Comparison of ENCODE assay signal across 8 cellular contexts in the genomic region with DNA sequence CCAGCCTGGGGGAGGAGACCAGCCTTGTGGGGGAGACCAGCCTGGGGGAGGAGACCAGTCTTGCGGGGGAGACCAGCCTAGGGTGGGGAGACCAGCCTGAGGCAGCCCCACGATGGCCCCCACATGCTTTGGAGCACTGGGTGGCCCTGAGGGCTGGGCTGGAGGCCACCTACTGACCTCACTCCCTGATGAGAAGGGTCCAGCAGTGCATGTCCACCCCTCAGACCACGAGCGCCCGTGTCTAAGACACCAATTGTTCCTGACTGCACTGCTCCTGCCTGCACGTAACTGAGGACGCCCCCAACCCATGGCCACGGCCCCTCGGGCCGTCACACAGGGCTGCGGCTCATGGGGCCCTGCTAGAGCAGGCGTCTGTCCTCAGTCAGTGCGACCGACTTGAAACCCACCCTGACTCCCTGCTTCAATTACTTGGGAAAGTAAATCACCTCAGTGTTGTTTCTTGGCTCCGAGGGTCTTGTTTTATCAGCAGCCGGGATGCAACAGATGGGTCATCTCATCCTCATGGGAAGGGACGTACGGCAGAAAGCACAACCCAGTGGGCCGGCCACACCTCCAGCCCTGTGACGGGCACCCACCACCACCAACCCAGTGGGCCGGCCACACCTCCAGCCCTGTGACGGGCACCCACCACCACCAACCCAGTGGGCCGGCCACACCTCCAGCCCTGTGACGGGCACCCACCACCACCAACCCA. TPM values are rescaled to one million over a fixed set of nuclear protein-coding genes. Genes with fewer than 3 reads are reported as not detected.
DNase-seq lines count a peak whose midpoint lies in the region; ATAC-seq and TF ChIP-seq lines count a peak whose summit lies in the region.

A gene (minus strand): TSS at position 550 of the 715 bp plus-strand sequence. CDS start 1,643 bp downstream, outside the sequence.

- intact Hi-C loops in Right ventricle myocardium superior (cut with DNase I), result no loop called here
- intact Hi-C loops in ovary (cut with DNase I), result no loop called here

- H3K79me2 ChIP-seq in DOHH2 (ENCODE audit: control insufficient read depth, low read length), result no peaks in the 10 kb centered on the region

- no peaks in the 10 kb centered on the region for H3K27me3 ChIP-seq in DOHH2 (ENCODE audit: control insufficient read depth, low read length)
- no peaks in the 10 kb centered on the region for H3K27me3 ChIP-seq in ovary
- H3K27me3 ChIP-seq in upper lobe of left lung, result no peaks in the 10 kb centered on the region

- POLR2A ChIA-PET in activated naive CD8-positive, alpha-beta T cell treated with anti-CD3 and anti-CD28 coated beads, Interleukin-2, amount 10 ng/mL, durations not matched to agents 7 days and 5 days (lab: Charles Lee), result no interaction called here

- no peaks in the 10 kb centered on the region for H3K9me2 ChIP-seq in DOHH2 (replicated peaks; ENCODE audit: control insufficient read depth, low read length)

- no peaks in the 10 kb centered on the region for H3K27me3 Mint-ChIP-seq in activated naive CD8-positive, alpha-beta T cell treated with anti-CD3 and anti-CD28 coated beads, Interleukin-2, amount 10 ng/mL, durations not matched to agents 7 days and 5 days

- H3K9me3 Mint-ChIP-seq in activated naive CD8-positive, alpha-beta T cell treated with anti-CD3 and anti-CD28 coated beads, Interleukin-2, amount 10 ng/mL, durations not matched to agents 7 days and 5 days, result no peaks in the 10 kb centered on the region

- DNase-seq in OCI-M1 (lab: John Stamatoyannopoulos, UW) (peak; percentile 43), Right ventricle myocardium superior (peak; percentile 84), ovary (peak; percentile 77 to 86 (median 79)), upper lobe of left lung (peak; percentile 69 to 88), mesenteric fat pad (ENCODE audit: low spot score) (no peak)
- DNase-seq in activated naive CD8-positive, alpha-beta T cell treated with anti-CD3 and anti-CD28 coated beads, Interleukin-2, amount 10 ng/mL, durations not matched to agents 7 days and 5 days, result peak; percentile 57

- peaks cover 8% of the 10 kb centered on the region; the same call in 1 of the 2 replicates for H3F3A ChIP-seq in DOHH2 (ENCODE audit: control insufficient read depth, insufficient read depth)

- ATAC-seq in HG02852 (IDR thresholded peaks at IDR 0.05; ENCODE audit: unreplicated experiment) (peak; percentile 66), Right ventricle myocardium superior (ENCODE audit: poor library complexity) (peak; percentile 80), upper lobe of left lung (ENCODE audit: low FRiP score in 2 of 2) (peak; percentile 64 to 84)
- ATAC-seq in activated naive CD8-positive, alpha-beta T cell treated with anti-CD3 and anti-CD28 coated beads, Interleukin-2, amount 10 ng/mL, durations not matched to agents 7 days and 5 days (ENCODE audit: low read depth), result peak; percentile 45

- peak within 1 kb of the TSS; percentile 100 for H3K4me2 ChIP-seq in DOHH2 (ENCODE audit: low read length)

- no peaks in the 10 kb centered on the region for H4K20me1 ChIP-seq in DOHH2 (ENCODE audit: control insufficient read depth, insufficient read depth, low read depth, low read length)

- H3K4me3 ChIP-seq in DOHH2 (ENCODE audit: low read length) (peak within 1 kb of the TSS; percentile 94), ovary (peak within 1 kb of the TSS; percentile 40), upper lobe of left lung (peak within 1 kb of the TSS; percentile 38 to 82 (median 60))

- 0 to 9% (median 2%) methylated on average over 18 to 21 of the region's 24 CpGs for WGBS in ovary, 3 donors
- WGBS in upper lobe of left lung, 2 donors, result 1 to 59% methylated on average over 8 to 12 of the region's 24 CpGs

- H3K27ac ChIP-seq in DOHH2 (ENCODE audit: low read depth, low read length) (peak within 1 kb of the TSS; percentile 64), ovary (peak within 1 kb of the TSS; percentile 67 to 91), upper lobe of left lung (peak within 1 kb of the TSS in 3 of 4 donors; percentile 76 to 94 (median 90))

- H3K9me3 ChIP-seq in DOHH2 (ENCODE audit: control insufficient read depth, insufficient read depth, low read length) (no peaks in the 10 kb centered on the region), ovary (no peaks in the 10 kb centered on the region), upper lobe of left lung (no peaks in the 10 kb centered on the region)

- H3K36me3 ChIP-seq in DOHH2 (ENCODE audit: control insufficient read depth, low read length) (peaks cover 8% of the 10 kb centered on the region), ovary (no peaks in the 10 kb centered on the region), upper lobe of left lung (no peaks in the 10 kb centered on the region)

- no peaks in the 10 kb centered on the region for H3K36me3 Mint-ChIP-seq in activated naive CD8-positive, alpha-beta T cell treated with anti-CD3 and anti-CD28 coated beads, Interleukin-2, amount 10 ng/mL, durations not matched to agents 7 days and 5 days

- TF ChIP-seq EP300 in ovary (IDR thresholded peaks at IDR 0.05), result no peak
- TF ChIP-seq EP300 in upper lobe of left lung (IDR thresholded peaks at IDR 0.05), result no peak

- TF ChIP-seq POLR2A in ovary (IDR thresholded peaks at IDR 0.05) (no peak), upper lobe of left lung (IDR thresholded peaks at IDR 0.05) (no peak)

- peak within 1 kb of the TSS; percentile 85 for H3K27ac Mint-ChIP-seq in activated naive CD8-positive, alpha-beta T cell treated with anti-CD3 and anti-CD28 coated beads, Interleukin-2, amount 10 ng/mL, durations not matched to agents 7 days and 5 days

- TF ChIP-seq CTCF in DOHH2 (IDR thresholded peaks at IDR 0.05; ENCODE audit: low read depth, low read length, poor library complexity, severe bottlenecking) (no peak), ovary (IDR thresholded peaks at IDR 0.05) (no peak), upper lobe of left lung (IDR thresholded peaks at IDR 0.05) (no peak)

- peak within 1 kb of the TSS; percentile 87 for H3K4me3 Mint-ChIP-seq in activated naive CD8-positive, alpha-beta T cell treated with anti-CD3 and anti-CD28 coated beads, Interleukin-2, amount 10 ng/mL, durations not matched to agents 7 days and 5 days

- H3K4me1 ChIP-seq in DOHH2 (ENCODE audit: control insufficient read depth, low read length), result peaks cover 23% of the 10 kb centered on the region
- H3K4me1 ChIP-seq in ovary (ENCODE audit: insufficient read depth), result peaks cover 7% of the 10 kb centered on the region
- H3K4me1 ChIP-seq in upper lobe of left lung, result peaks cover 0 to 25% (median 10%) of the 10 kb centered on the region in 4 donors

- H3K4me1 Mint-ChIP-seq in activated naive CD8-positive, alpha-beta T cell treated with anti-CD3 and anti-CD28 coated beads, Interleukin-2, amount 10 ng/mL, durations not matched to agents 7 days and 5 days, result peaks cover 12% of the 10 kb centered on the region

RNA-seq across cellular contexts. Expression of the gene that starts here (rescaled TPM):
- 1 to 10 TPM; 7.6 to 8.9 TPM for total RNA-seq in activated naive CD8-positive, alpha-beta T cell treated with anti-CD3 and anti-CD28 coated beads, Interleukin-2, amount 10 ng/mL, durations not matched to agents 7 days and 5 days
- 6.3 TPM for total RNA-seq in Right ventricle myocardium superior
- total RNA-seq in ovary, result 10 to 100 TPM in 5 of 7 donors, 1 to 10 TPM in 2; 7.2 to 21.1 (median 14.9) TPM
- polyA plus RNA-seq in ovary, result 10 to 100 TPM in 1 of 2 donors, 1 to 10 TPM in 1; 2.8 to 21.3 TPM
- 10 to 100 TPM in 3 of 6 donors, 1 to 10 TPM in 2, under 1 TPM in 1; 0.91 to 22.0 (median 7.2) TPM for total RNA-seq in upper lobe of left lung
- 5.9 TPM for total RNA-seq in mesenteric fat pad

Comparison
In these comparisons a context has a peak if more than half of its experiments do, and no peak if none do; other contexts are left out.
1. H3K4me3 ChIP-seq: peak in every context shown above with its lines; median percentile 94 in DOHH2; 60 in upper lobe of left lung; 40 in ovary.